ENCODE assay signal across 11 cellular contexts in the genomic region with DNA sequence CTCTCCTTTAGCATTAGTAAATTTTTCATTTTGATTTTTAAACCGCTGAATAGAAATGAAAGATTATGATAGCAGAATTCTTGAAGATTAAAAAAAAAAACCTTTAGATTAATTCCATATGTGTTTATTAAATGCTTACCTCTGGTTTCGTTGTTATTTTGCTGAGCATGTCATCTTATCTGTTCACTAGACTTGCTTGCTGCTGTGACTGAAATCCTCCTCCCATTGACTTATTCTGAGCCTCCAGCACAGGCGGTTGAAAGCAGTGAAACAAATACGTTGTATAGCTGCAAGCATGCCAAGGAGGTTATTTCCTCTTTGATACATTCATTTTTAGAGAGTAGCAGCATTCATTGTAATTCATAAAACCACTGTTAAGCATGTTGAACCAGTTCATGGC. TPM values are rescaled to one million over a fixed set of nuclear protein-coding genes. Genes with fewer than 3 reads are reported as not detected.
DNase-seq lines count a peak whose midpoint lies in the region; ATAC-seq lines count a peak whose summit lies in the region.
"Had no signal": no experiment of that assay in that cellular context is flagged by ENCODE, and none has a peak within 500 bp of the region (broad histone marks: within the 10 kb centered on the region; RNA-seq: fewer than 3 reads in every experiment).

A gene (minus strand): TSS at position 210 of the 400 bp plus-strand sequence. CDS start 1,278 bp downstream, outside the sequence.

- H3K27me3 Mint-ChIP-seq in T-helper 2 cell treated with Interferon-gamma antibody and Interleukin-4, amounts not matched to agents 5 μg/mL and 100 μg/mL, for 36 hours (ENCODE audit: low read depth), result no peaks in the 10 kb centered on the region
- H3K27me3 Mint-ChIP-seq: dendritic cell treated with granulocyte-macrophage colony-stimulating factor and Interleukin-4, amounts not matched to agents 40 ng/mL and 50 ng/mL, for 4 days had no signal

- peaks cover 9% of the 10 kb centered on the region for H3K36me3 Mint-ChIP-seq in T-helper 2 cell treated with Interferon-gamma antibody and Interleukin-4, amounts not matched to agents 5 μg/mL and 100 μg/mL, for 36 hours (ENCODE audit: low read depth)

- H3K4me1 Mint-ChIP-seq in T-helper 2 cell treated with Interferon-gamma antibody and Interleukin-4, amounts not matched to agents 5 μg/mL and 100 μg/mL, for 36 hours (ENCODE audit: low read depth), result peaks cover 46% of the 10 kb centered on the region

- H3K27ac ChIP-seq in rectal smooth muscle tissue (ENCODE audit: low read depth, low read length), result peak within 1 kb of the TSS; percentile 65

- H3K4me3 Mint-ChIP-seq in T-helper 2 cell treated with Interferon-gamma antibody and Interleukin-4, amounts not matched to agents 5 μg/mL and 100 μg/mL, for 36 hours, result peak within 1 kb of the TSS; percentile 74
- H3K4me3 Mint-ChIP-seq: dendritic cell treated with granulocyte-macrophage colony-stimulating factor and Interleukin-4, amounts not matched to agents 40 ng/mL and 50 ng/mL, for 4 days had no signal

- no peak for ATAC-seq in HG03108 (IDR thresholded peaks at IDR 0.05; ENCODE audit: unreplicated experiment)

- H3K4me1 ChIP-seq in rectal smooth muscle tissue (ENCODE audit: control insufficient read depth, insufficient read depth, low read length), result peaks cover 3% of the 10 kb centered on the region

- intact Hi-C loops in posterior cingulate gyrus (cut with DNase I), result no loop called here

- DNase-seq in NCI-H510A treated with DMSO at 0.1 percent for 48 hours (lab: John Stamatoyannopoulos, UW) (peak; percentile 62), NCI-H510A (lab: John Stamatoyannopoulos, UW) (no peak), fibroblast of the conjunctiva (ENCODE audit: low read depth) (peak; percentile 54), A172 (ENCODE audit: low spot score) (no peak), posterior cingulate gyrus (no peak)
- peak; percentile 50 for DNase-seq in T-helper 2 cell treated with Interferon-gamma antibody and Interleukin-4, amounts not matched to agents 5 μg/mL and 100 μg/mL, for 36 hours (ENCODE audit: low spot score)
- DNase-seq: ACHN, NCI-H1092 treated with DMSO at 0.1 percent for 48 hours had no signal

- no peaks in the 10 kb centered on the region for H3K9me3 Mint-ChIP-seq in T-helper 2 cell treated with Interferon-gamma antibody and Interleukin-4, amounts not matched to agents 5 μg/mL and 100 μg/mL, for 36 hours
- H3K9me3 Mint-ChIP-seq: dendritic cell treated with granulocyte-macrophage colony-stimulating factor and Interleukin-4, amounts not matched to agents 40 ng/mL and 50 ng/mL, for 4 days had no signal

- no peak within 1 kb of the TSS for H3K9ac ChIP-seq in rectal smooth muscle tissue (ENCODE audit: low read length)

- no peaks in the 10 kb centered on the region for H3K36me3 ChIP-seq in rectal smooth muscle tissue (ENCODE audit: control insufficient read depth, insufficient read depth, low read length)

- no peaks in the 10 kb centered on the region for H3K27me3 ChIP-seq in rectal smooth muscle tissue (ENCODE audit: control insufficient read depth, insufficient read depth, low read length)

- peak within 1 kb of the TSS; percentile 86 for H3K27ac Mint-ChIP-seq in T-helper 2 cell treated with Interferon-gamma antibody and Interleukin-4, amounts not matched to agents 5 μg/mL and 100 μg/mL, for 36 hours
- H3K27ac Mint-ChIP-seq: dendritic cell treated with granulocyte-macrophage colony-stimulating factor and Interleukin-4, amounts not matched to agents 40 ng/mL and 50 ng/mL, for 4 days had no signal

- H3K4me3 ChIP-seq in rectal smooth muscle tissue (ENCODE audit: low read length), result no peak within 1 kb of the TSS

RNA-seq across cellular contexts. Expression of the gene that starts here (rescaled TPM):
- 0.07 TPM in 1 of 2 replicates, not detected in the other for total RNA-seq in A172 (2014; rRNA removed; shearing (Covaris generic))

Comparison
In these comparisons a context has a peak if more than half of its experiments do, and no peak if none do; other contexts are left out.
1. DNase-seq: peak in NCI-H510A treated with DMSO at 0.1 percent for 48 hours (single experiment), T-helper 2 cell treated with Interferon-gamma antibody and Interleukin-4, amounts not matched to agents 5 μg/mL and 100 μg/mL, for 36 hours (single experiment) and fibroblast of the conjunctiva (single experiment); none in NCI-H510A (single experiment), A172 (single experiment) and posterior cingulate gyrus (0 of 10).